In the genomic region with DNA sequence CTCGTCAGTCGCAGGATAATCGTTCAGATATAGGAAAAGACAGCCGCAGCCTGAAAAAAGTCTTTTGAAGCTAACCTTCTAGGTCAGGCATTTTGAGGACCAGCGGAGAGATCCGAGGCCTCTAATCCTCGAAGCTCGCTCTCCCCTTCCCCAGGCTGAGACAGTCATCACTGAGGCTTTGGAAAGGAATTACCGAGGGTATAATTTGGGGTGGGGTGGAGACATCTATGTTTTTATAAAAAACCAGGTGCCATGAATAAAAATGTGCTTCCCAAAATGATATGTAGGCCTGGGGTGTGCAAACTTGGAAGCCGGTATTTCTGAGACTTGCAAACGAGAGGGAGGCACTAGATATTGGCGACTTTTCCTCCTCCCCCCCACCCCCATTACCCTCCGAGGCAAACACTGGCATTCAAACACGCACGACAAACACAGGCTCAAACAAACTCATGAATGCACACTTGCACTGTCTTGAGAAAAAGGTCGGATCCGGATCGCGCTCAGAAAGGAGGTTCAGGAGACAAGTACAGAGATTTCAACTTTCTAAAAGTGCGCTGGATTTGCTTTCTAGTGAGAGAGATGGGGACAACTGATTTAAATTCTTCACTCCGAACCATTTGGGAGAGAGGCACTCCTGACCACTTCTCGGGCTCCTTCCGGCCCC, we compare ENCODE assay signal across 10 cellular contexts. TPM values are rescaled to one million over a fixed set of nuclear protein-coding genes. Genes with fewer than 3 reads are reported as not detected.
DNase-seq lines count a peak whose midpoint lies in the region; ATAC-seq and TF ChIP-seq lines count a peak whose summit lies in the region.
"Had no signal": no experiment of that assay in that cellular context is flagged by ENCODE, and none has a peak within 500 bp of the region (broad histone marks: within the 10 kb centered on the region; RNA-seq: fewer than 3 reads in every experiment).

No MANE protein-coding gene starts in this region.

- no peak for ATAC-seq in left lung
- no peak for ATAC-seq in HG03139 (IDR thresholded peaks at IDR 0.05; ENCODE audit: unreplicated experiment)
- no peak for ATAC-seq in GM21786 (IDR thresholded peaks at IDR 0.05; ENCODE audit: unreplicated experiment)

- no peak for DNase-seq in T-helper 2 cell treated with Interferon-gamma antibody and Interleukin-4, amounts not matched to agents 5 μg/mL and 100 μg/mL, for 36 hours (ENCODE audit: low spot score)
- DNase-seq in T-helper 2 cell (no peak), adipocyte (ENCODE audit: low read depth) (no peak), left lung (no peak), suprapubic skin (ENCODE audit: low spot score in 2 of 2) (no peak), HuH-7.5 (ENCODE audit: low spot score) (no peak)
- DNase-seq: activated CD4-positive, alpha-beta T cell treated with anti-CD3 and anti-CD28 coated beads for 4 hours had no signal

- H3K4me3 ChIP-seq in adipocyte (ENCODE audit: low read length) (peak overlapping the region; percentile 82), left lung (peak overlapping the region; percentile 44 to 45), suprapubic skin (peak overlapping the region; percentile 85)

- no peak for TF ChIP-seq EP300 in suprapubic skin (IDR thresholded peaks at IDR 0.05)

- H3K36me3 ChIP-seq in adipocyte (ENCODE audit: control insufficient read depth, insufficient read depth, low read length, severe bottlenecking) (no peaks in the 10 kb centered on the region), left lung (no peaks in the 10 kb centered on the region), suprapubic skin (no peaks in the 10 kb centered on the region)

- H3K27ac ChIP-seq in left lung = no peak overlapping the region
- H3K27ac ChIP-seq in suprapubic skin = no peak overlapping the region

- no peak for TF ChIP-seq POLR2A in suprapubic skin (IDR thresholded peaks at IDR 0.05)

- H3K27me3 ChIP-seq in adipocyte (replicated peaks; ENCODE audit: control insufficient read depth, insufficient read depth, low read length) (peaks cover 62% of the 10 kb centered on the region), left lung (peaks cover 81 to 100% of the 10 kb centered on the region in 2 donors), suprapubic skin (peaks cover 67% of the 10 kb centered on the region)

- peaks cover 89% of the 10 kb centered on the region for H3K27me3 Mint-ChIP-seq in T-helper 2 cell treated with Interferon-gamma antibody and Interleukin-4, amounts not matched to agents 5 μg/mL and 100 μg/mL, for 36 hours (ENCODE audit: low read depth)

- peaks cover 3% of the 10 kb centered on the region for H3K4me1 Mint-ChIP-seq in T-helper 2 cell treated with Interferon-gamma antibody and Interleukin-4, amounts not matched to agents 5 μg/mL and 100 μg/mL, for 36 hours (ENCODE audit: low read depth)

- H3K36me3 Mint-ChIP-seq in T-helper 2 cell treated with Interferon-gamma antibody and Interleukin-4, amounts not matched to agents 5 μg/mL and 100 μg/mL, for 36 hours (ENCODE audit: low read depth) = no peaks in the 10 kb centered on the region
- H3K36me3 Mint-ChIP-seq: memory B cell had no signal

- no peak overlapping the region for H3K4me3 Mint-ChIP-seq in T-helper 2 cell treated with Interferon-gamma antibody and Interleukin-4, amounts not matched to agents 5 μg/mL and 100 μg/mL, for 36 hours
- H3K4me3 Mint-ChIP-seq: memory B cell had no signal

- H3K9ac ChIP-seq in adipocyte (ENCODE audit: low read length) = peak overlapping the region; percentile 58

- TF ChIP-seq CTCF in left lung (IDR thresholded peaks at IDR 0.05) (no peak), suprapubic skin (IDR thresholded peaks at IDR 0.05) (no peak)

- H3K9me3 ChIP-seq in adipocyte (ENCODE audit: control insufficient read depth, low read length) (no peaks in the 10 kb centered on the region), left lung (no peaks in the 10 kb centered on the region), suprapubic skin (no peaks in the 10 kb centered on the region)

- H3K27ac Mint-ChIP-seq in T-helper 2 cell treated with Interferon-gamma antibody and Interleukin-4, amounts not matched to agents 5 μg/mL and 100 μg/mL, for 36 hours = peak overlapping the region; percentile 76
- H3K27ac Mint-ChIP-seq: memory B cell had no signal

- no peaks in the 10 kb centered on the region for H3K9me3 Mint-ChIP-seq in T-helper 2 cell treated with Interferon-gamma antibody and Interleukin-4, amounts not matched to agents 5 μg/mL and 100 μg/mL, for 36 hours

- H3K4me1 ChIP-seq in adipocyte (ENCODE audit: control insufficient read depth, insufficient read depth, low read length) (peaks cover 17% of the 10 kb centered on the region), left lung (peaks cover 3 to 13% of the 10 kb centered on the region in 2 donors), suprapubic skin (peaks cover 41% of the 10 kb centered on the region)

- intact Hi-C loops in left lung (cut with DNase I) = no loop called here

- 30% methylated on average over 23 of the region's 23 CpGs for WGBS in suprapubic skin

RNA-seq across cellular contexts. Expression of a gene that starts 0.9 kb away (rescaled TPM):
- total RNA-seq in left lung = 1 to 10 TPM; 1.4 to 2.0 TPM
- total RNA-seq in suprapubic skin = 10 to 100 TPM in 2 of 4 donors, 1 to 10 TPM in 2; 3.5 to 23.1 (median 9.9) TPM
